ENCODE assay signal across 8 cellular contexts in the genomic region with DNA sequence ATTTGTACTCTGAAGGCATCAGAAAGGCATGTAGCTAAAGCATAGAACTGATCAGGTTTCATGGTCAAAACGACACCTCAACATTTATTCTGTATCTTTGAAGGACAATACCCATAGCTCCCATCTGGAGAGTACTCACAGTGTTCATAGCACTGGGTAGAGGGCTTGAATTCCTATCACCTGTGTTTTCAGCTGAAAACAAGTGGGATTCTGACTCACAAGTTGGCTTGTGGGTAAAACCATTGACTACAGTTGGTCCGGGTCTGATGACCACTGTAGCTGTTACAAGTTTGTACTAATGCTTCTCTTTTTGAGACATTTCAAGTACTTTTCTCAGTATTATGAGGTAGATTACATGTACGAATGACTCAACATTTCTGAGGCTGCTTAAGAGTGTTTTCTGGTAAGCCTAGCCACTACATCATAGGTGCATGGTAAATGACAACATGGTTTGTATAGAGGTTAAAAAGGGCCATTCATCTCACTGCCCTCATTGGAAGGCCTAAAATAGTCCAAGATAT.
DNase-seq lines count a peak whose midpoint lies in the region; ATAC-seq and TF ChIP-seq lines count a peak whose summit lies in the region.

No MANE protein-coding gene starts in this region.

- H3K36me3 Mint-ChIP-seq in WTC11 (peaks cover 3% of the 10 kb centered on the region; the same call in 1 of the 2 replicates), nephron progenitor cell (ENCODE audit: low read depth) (no peaks in the 10 kb centered on the region)

- H3K4me3 Mint-ChIP-seq in WTC11 (no peak overlapping the region), nephron progenitor cell (no peak overlapping the region)

- ATAC-seq in HG02981 (IDR thresholded peaks at IDR 0.05; ENCODE audit: unreplicated experiment) = peak; percentile 42
- ATAC-seq in WTC11 = peak; percentile 68; the same call in 1 of the 2 replicates

- H3K9me3 Mint-ChIP-seq in WTC11 (peaks cover 10% of the 10 kb centered on the region), nephron progenitor cell (no peaks in the 10 kb centered on the region)

- 0 out of 2 replicates have a peak, but pooled peaks cover 2% of the 10 kb centered on the region for H3K27me3 Mint-ChIP-seq in WTC11 (ENCODE audit: low read depth)
- peaks cover 3% of the 10 kb centered on the region for H3K27me3 Mint-ChIP-seq in nephron progenitor cell (ENCODE audit: low read depth, poor library complexity)

- H3K4me3 ChIP-seq in GM12865 (ENCODE audit: low read depth, low read length) = peak overlapping the region; percentile 50

- H3K27ac Mint-ChIP-seq in WTC11 (peak overlapping the region; percentile 8), nephron progenitor cell (no peak overlapping the region)

- DNase-seq in GM12865 (ENCODE audit: low read depth) = peak; percentile 80
- no peak for DNase-seq in WTC11 (ENCODE audit: low spot score)
- DNase-seq in kidney tubule cell (ENCODE audit: low spot score) = peak; percentile 48
- DNase-seq in nephron progenitor cell = no peak
- DNase-seq in hepatic stellate cell (ENCODE audit: low spot score) = no peak
- no peak for DNase-seq in foreskin melanocyte
- no peak for DNase-seq in activated CD8-positive, alpha-beta memory T cell treated with anti-CD3 and anti-CD28 coated beads for 24 hours

- CTCF ChIA-PET in WTC11 (lab: Charles Lee) = interaction anchor here (0.7 kb wide), 1 partner anchor 114 kb away, joined by 4 read pairs; no protein-coding TSS in a partner anchor

- POLR2A ChIA-PET in WTC11 (lab: Charles Lee) = no interaction called here

- H3K4me1 Mint-ChIP-seq in WTC11 = peaks cover 40% of the 10 kb centered on the region
- peaks cover 7% of the 10 kb centered on the region for H3K4me1 Mint-ChIP-seq in nephron progenitor cell

- no peak for TF ChIP-seq CTCF in GM12865 (IDR thresholded peaks at IDR 0.05; ENCODE audit: insufficient read depth, low read depth, low read length, missing control alignments)
- TF ChIP-seq CTCF in WTC11 (IDR thresholded peaks at IDR 0.05) = no peak
- TF ChIP-seq CTCF in nephron progenitor cell (IDR thresholded peaks at IDR 0.05) = no peak

TF ChIP-seq in WTC11, 78 proteins besides CTCF, POLR2A, EP300 and RAD21:
- TF ChIP-seq RELA (CRISPR knock-in tag; IDR thresholded peaks at IDR 0.05; ENCODE audit: borderline replicate concordance) (no peak), NR3C1 (CRISPR knock-in tag; conservative IDR thresholded peaks at IDR 0.05; ENCODE audit: low read depth) (no peak)
- TF ChIP-seq, protein P1, sequence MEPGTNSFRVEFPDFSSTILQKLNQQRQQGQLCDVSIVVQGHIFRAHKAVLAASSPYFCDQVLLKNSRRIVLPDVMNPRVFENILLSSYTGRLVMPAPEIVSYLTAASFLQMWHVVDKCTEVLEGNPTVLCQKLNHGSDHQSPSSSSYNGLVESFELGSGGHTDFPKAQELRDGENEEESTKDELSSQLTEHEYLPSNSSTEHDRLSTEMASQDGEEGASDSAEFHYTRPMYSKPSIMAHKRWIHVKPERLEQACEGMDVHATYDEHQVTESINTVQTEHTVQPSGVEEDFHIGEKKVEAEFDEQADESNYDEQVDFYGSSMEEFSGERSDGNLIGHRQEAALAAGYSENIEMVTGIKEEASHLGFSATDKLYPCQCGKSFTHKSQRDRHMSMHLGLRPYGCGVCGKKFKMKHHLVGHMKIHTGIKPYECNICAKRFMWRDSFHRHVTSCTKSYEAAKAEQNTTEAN (CRISPR knock-in tag; IDR thresholded peaks at IDR 0.05) = no peak
- TF ChIP-seq, protein P2, sequence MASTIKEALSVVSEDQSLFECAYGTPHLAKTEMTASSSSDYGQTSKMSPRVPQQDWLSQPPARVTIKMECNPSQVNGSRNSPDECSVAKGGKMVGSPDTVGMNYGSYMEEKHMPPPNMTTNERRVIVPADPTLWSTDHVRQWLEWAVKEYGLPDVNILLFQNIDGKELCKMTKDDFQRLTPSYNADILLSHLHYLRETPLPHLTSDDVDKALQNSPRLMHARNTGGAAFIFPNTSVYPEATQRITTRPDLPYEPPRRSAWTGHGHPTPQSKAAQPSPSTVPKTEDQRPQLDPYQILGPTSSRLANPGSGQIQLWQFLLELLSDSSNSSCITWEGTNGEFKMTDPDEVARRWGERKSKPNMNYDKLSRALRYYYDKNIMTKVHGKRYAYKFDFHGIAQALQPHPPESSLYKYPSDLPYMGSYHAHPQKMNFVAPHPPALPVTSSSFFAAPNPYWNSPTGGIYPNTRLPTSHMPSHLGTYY (CRISPR knock-in tag; IDR thresholded peaks at IDR 0.05) = no peak
- TF ChIP-seq, protein P3, sequence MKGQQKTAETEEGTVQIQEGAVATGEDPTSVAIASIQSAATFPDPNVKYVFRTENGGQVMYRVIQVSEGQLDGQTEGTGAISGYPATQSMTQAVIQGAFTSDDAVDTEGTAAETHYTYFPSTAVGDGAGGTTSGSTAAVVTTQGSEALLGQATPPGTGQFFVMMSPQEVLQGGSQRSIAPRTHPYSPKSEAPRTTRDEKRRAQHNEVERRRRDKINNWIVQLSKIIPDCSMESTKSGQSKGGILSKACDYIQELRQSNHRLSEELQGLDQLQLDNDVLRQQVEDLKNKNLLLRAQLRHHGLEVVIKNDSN (CRISPR knock-in tag; IDR thresholded peaks at IDR 0.05) = no peak

Comparison
In these comparisons a context has a peak if more than half of its experiments do, and no peak if none do; other contexts are left out.
1. DNase-seq: peak in GM12865 (single experiment) and kidney tubule cell (single experiment); none in WTC11 (single experiment), nephron progenitor cell (single experiment), hepatic stellate cell (single experiment), foreskin melanocyte (single experiment) and activated CD8-positive, alpha-beta memory T cell treated with anti-CD3 and anti-CD28 coated beads for 24 hours (single experiment).